26 cellular contexts compared by ENCODE assay signal in genomic region chr2:190720276-190720675, GRCh38.
DNase-seq lines count a peak whose midpoint lies in the region; ATAC-seq and TF ChIP-seq lines count a peak whose summit lies in the region.
"Had no signal": no experiment of that assay in that cellular context is flagged by ENCODE, and none has a peak within 500 bp of the region (broad histone marks: within the 10 kb centered on the region; RNA-seq: fewer than 3 reads in every experiment).

No MANE protein-coding gene starts in this region.

- peaks cover 0 to 9% of the 10 kb centered on the region in 2 donors for H3K4me1 ChIP-seq in left lung

- H3K27me3 Mint-ChIP-seq in activated CD4-positive, alpha-beta T cell treated with anti-CD3 and anti-CD28 coated beads, Interleukin-2, amount 10 ng/mL, durations not matched to agents 24 days and 14 days: no peaks in the 10 kb centered on the region
- no peaks in the 10 kb centered on the region for H3K27me3 Mint-ChIP-seq in activated naive CD4-positive, alpha-beta T cell treated with anti-CD3 and anti-CD28 coated beads, Interleukin-2, amount 10 ng/mL, durations not matched to agents 7 days and 5 days

- no peaks in the 10 kb centered on the region for H3K27me3 ChIP-seq in left lung

- H3K4me3 Mint-ChIP-seq in activated CD4-positive, alpha-beta T cell treated with anti-CD3 and anti-CD28 coated beads, Interleukin-2, amount 10 ng/mL, durations not matched to agents 24 days and 14 days: peak overlapping the region; percentile 15
- no peak overlapping the region for H3K4me3 Mint-ChIP-seq in activated naive CD4-positive, alpha-beta T cell treated with anti-CD3 and anti-CD28 coated beads, Interleukin-2, amount 10 ng/mL, durations not matched to agents 7 days and 5 days
- H3K4me3 Mint-ChIP-seq: CD8-positive, alpha-beta memory T cell had no signal

- no peaks in the 10 kb centered on the region for H3K9me3 ChIP-seq in left lung
- H3K9me3 ChIP-seq: HAP-1 had no signal

- intact Hi-C loops in activated CD4-positive, alpha-beta T cell treated with anti-CD3 and anti-CD28 coated beads, Interleukin-2, amount 10 ng/mL, durations not matched to agents 24 days and 14 days (cut with micrococcal nuclease): no loop called here
- intact Hi-C loops in left lung (cut with DNase I): no loop called here

- no peak for TF ChIP-seq CTCF in left lung (IDR thresholded peaks at IDR 0.05)

- peaks cover 57% of the 10 kb centered on the region for H3K4me1 Mint-ChIP-seq in activated CD4-positive, alpha-beta T cell treated with anti-CD3 and anti-CD28 coated beads, Interleukin-2, amount 10 ng/mL, durations not matched to agents 24 days and 14 days
- H3K4me1 Mint-ChIP-seq in activated naive CD4-positive, alpha-beta T cell treated with anti-CD3 and anti-CD28 coated beads, Interleukin-2, amount 10 ng/mL, durations not matched to agents 7 days and 5 days: peaks cover 16% of the 10 kb centered on the region

- H3K4me3 ChIP-seq in left lung: no peak overlapping the region
- H3K4me3 ChIP-seq: GM23248, HAP-1 had no signal

- no peak overlapping the region for H3K27ac ChIP-seq in left lung
- H3K27ac ChIP-seq: 22Rv1, C4-2B, GM23248, KMS-11, RWPE1 had no signal

- no peak for ATAC-seq in activated naive CD4-positive, alpha-beta T cell treated with anti-CD3 and anti-CD28 coated beads, Interleukin-2, amount 50 U/mL, for 72 hours
- ATAC-seq in left lung: peak; percentile 6
- no peak for ATAC-seq in HG02852 (IDR thresholded peaks at IDR 0.05; ENCODE audit: unreplicated experiment)
- ATAC-seq in GM21528 (IDR thresholded peaks at IDR 0.05; ENCODE audit: low FRiP score, unreplicated experiment): no peak
- ATAC-seq in HG02938 (IDR thresholded peaks at IDR 0.05; ENCODE audit: unreplicated experiment): no peak

- H3K36me3 Mint-ChIP-seq in activated CD4-positive, alpha-beta T cell treated with anti-CD3 and anti-CD28 coated beads, Interleukin-2, amount 10 ng/mL, durations not matched to agents 24 days and 14 days (ENCODE audit: low read depth): no peaks in the 10 kb centered on the region
- H3K36me3 Mint-ChIP-seq in activated naive CD4-positive, alpha-beta T cell treated with anti-CD3 and anti-CD28 coated beads, Interleukin-2, amount 50 U/mL, for 72 hours: peaks cover 0 to 15% of the 10 kb centered on the region in 2 donors
- H3K36me3 Mint-ChIP-seq in activated naive CD4-positive, alpha-beta T cell treated with anti-CD3 and anti-CD28 coated beads, Interleukin-2, amount 10 ng/mL, durations not matched to agents 7 days and 5 days: no peaks in the 10 kb centered on the region
- H3K36me3 Mint-ChIP-seq: CD8-positive, alpha-beta memory T cell had no signal

- no peaks in the 10 kb centered on the region for H3K9me3 Mint-ChIP-seq in activated CD4-positive, alpha-beta T cell treated with anti-CD3 and anti-CD28 coated beads, Interleukin-2, amount 10 ng/mL, durations not matched to agents 24 days and 14 days
- peaks cover 0 to 14% of the 10 kb centered on the region in 2 donors for H3K9me3 Mint-ChIP-seq in activated naive CD4-positive, alpha-beta T cell treated with anti-CD3 and anti-CD28 coated beads, Interleukin-2, amount 50 U/mL, for 72 hours
- H3K9me3 Mint-ChIP-seq in activated naive CD4-positive, alpha-beta T cell treated with anti-CD3 and anti-CD28 coated beads, Interleukin-2, amount 10 ng/mL, durations not matched to agents 7 days and 5 days: no peaks in the 10 kb centered on the region
- H3K9me3 Mint-ChIP-seq: CD8-positive, alpha-beta memory T cell had no signal

- CTCF ChIA-PET in activated naive CD4-positive, alpha-beta T cell treated with anti-CD3 and anti-CD28 coated beads, Interleukin-2, amount 10 ng/mL, durations not matched to agents 7 days and 5 days (lab: Charles Lee): no interaction called here

- peak overlapping the region; percentile 81 for H3K27ac Mint-ChIP-seq in activated CD4-positive, alpha-beta T cell treated with anti-CD3 and anti-CD28 coated beads, Interleukin-2, amount 10 ng/mL, durations not matched to agents 24 days and 14 days
- peak overlapping the region; percentile 76 to 95 for H3K27ac Mint-ChIP-seq in activated naive CD4-positive, alpha-beta T cell treated with anti-CD3 and anti-CD28 coated beads, Interleukin-2, amount 50 U/mL, for 72 hours
- H3K27ac Mint-ChIP-seq in activated naive CD4-positive, alpha-beta T cell treated with anti-CD3 and anti-CD28 coated beads, Interleukin-2, amount 10 ng/mL, durations not matched to agents 7 days and 5 days: no peak overlapping the region
- H3K27ac Mint-ChIP-seq: CD8-positive, alpha-beta memory T cell had no signal

- H3K36me3 ChIP-seq in left lung: no peaks in the 10 kb centered on the region
- H3K36me3 ChIP-seq: HAP-1 had no signal

- DNase-seq in activated CD4-positive, alpha-beta T cell treated with anti-CD3 and anti-CD28 coated beads, Interleukin-2, amount 10 ng/mL, durations not matched to agents 24 days and 14 days: no peak
- DNase-seq in activated CD4-positive, alpha-beta T cell treated with anti-CD3 and anti-CD28 coated beads, Interleukin-2, amount 50 U/mL, for 4 hours: no peak
- DNase-seq in activated naive CD4-positive, alpha-beta T cell treated with anti-CD3 and anti-CD28 coated beads, Interleukin-2, amount 50 U/mL, for 72 hours (ENCODE audit: low spot score in 2 of 2): no peak
- DNase-seq in activated naive CD4-positive, alpha-beta T cell treated with anti-CD3 and anti-CD28 coated beads, Interleukin-2, amount 10 ng/mL, durations not matched to agents 7 days and 5 days: no peak
- no peak for DNase-seq in left lung
- DNase-seq: AML-193; Calu3; CD8-positive, alpha-beta memory T cell; DMS153; GM23248; IMR-90; NCI-H1105; NCI-H146; NCI-H2029; NCI-H2227 treated with DMSO at 0.1 percent for 48 hours; NCI-H510A treated with DMSO at 0.1 percent for 48 hours; NCI-H748 treated with DMSO at 0.1 percent for 48 hours; SHP77 treated with DMSO at 0.1 percent for 48 hours had no signal
